ENCODE assay signal across 16 cellular contexts in genomic region chr20:50249447-50250388, GRCh38.
"Had no signal": no experiment of that assay in that cellular context is flagged by ENCODE, and none has a peak within 500 bp of the region (broad histone marks: within the 10 kb centered on the region; RNA-seq: fewer than 3 reads in every experiment).

No MANE protein-coding gene starts in this region.

- H3K4me3 ChIP-seq: adrenal gland, left lung, neural progenitor cell, upper lobe of left lung had no signal

- H3K9me3 ChIP-seq: adrenal gland, left lung, SK-N-SH, upper lobe of left lung had no signal

- FAIRE-seq: endometrium had no signal

- DNase-seq: activated CD4-positive, alpha-beta T cell treated with anti-CD3 and anti-CD28 coated beads for 36 hours; activated CD8-positive, alpha-beta memory T cell treated with anti-CD3 and anti-CD28 coated beads, Interleukin-2, amount 50 U/mL, for 48 hours; activated CD8-positive, alpha-beta T cell treated with anti-CD3 and anti-CD28 coated beads, Interleukin-2, amount 10 ng/mL, durations not matched to agents 7 days and 5 days; activated naive CD4-positive, alpha-beta T cell treated with Interleukin-2 at 50 U/mL for 16 hours; adrenal gland; cerebellar nuclear complex; left lung; SK-N-SH; stimulated activated CD4-positive, alpha-beta T cell treated with anti-CD3 and anti-CD28 coated beads, Interleukin-1b, Interleukin-23, amount 100 ng/mL, for 48 hours; stimulated activated naive B cell treated with anti-CD40 and anti-IgM and Interleukin-4, amounts not matched to agents 10 μg/mL and 1 μg/mL and 100 μg/mL, for 72 hours; T-helper 1 cell; upper lobe of left lung had no signal

- ATAC-seq: activated CD4-positive, alpha-beta T cell treated with anti-CD3 and anti-CD28 coated beads for 36 hours; activated CD8-positive, alpha-beta T cell treated with anti-CD3 and anti-CD28 coated beads, Interleukin-2, amount 10 ng/mL, durations not matched to agents 7 days and 5 days; esophagus mucosa; left lung; stimulated activated naive B cell treated with anti-CD40 and anti-IgM and Interleukin-4, amounts not matched to agents 10 μg/mL and 1 μg/mL and 100 μg/mL, for 72 hours had no signal

- H3K36me3 Mint-ChIP-seq: neural progenitor cell; stimulated activated naive B cell treated with anti-CD40 and anti-IgM and Interleukin-4, amounts not matched to agents 10 μg/mL and 1 μg/mL and 100 μg/mL, for 72 hours had no signal

- H3K27ac Mint-ChIP-seq: activated CD4-positive, alpha-beta T cell treated with anti-CD3 and anti-CD28 coated beads for 36 hours; activated CD8-positive, alpha-beta T cell treated with anti-CD3 and anti-CD28 coated beads, Interleukin-2, amount 10 ng/mL, durations not matched to agents 7 days and 5 days; neural progenitor cell; stimulated activated naive B cell treated with anti-CD40 and anti-IgM and Interleukin-4, amounts not matched to agents 10 μg/mL and 1 μg/mL and 100 μg/mL, for 72 hours had no signal

- H3K9ac ChIP-seq: neural progenitor cell, SK-N-SH had no signal

- H3K4me1 ChIP-seq: adrenal gland, neural progenitor cell had no signal

- H3K9me3 Mint-ChIP-seq: neural progenitor cell; stimulated activated naive B cell treated with anti-CD40 and anti-IgM and Interleukin-4, amounts not matched to agents 10 μg/mL and 1 μg/mL and 100 μg/mL, for 72 hours had no signal

- H3K4me1 Mint-ChIP-seq: activated CD4-positive, alpha-beta T cell treated with anti-CD3 and anti-CD28 coated beads for 36 hours; neural progenitor cell had no signal

- H2AFZ ChIP-seq: neural progenitor cell had no signal

- H3K27ac ChIP-seq: adrenal gland, left lung, neural progenitor cell, upper lobe of left lung, VCaP had no signal

- H3K4me3 Mint-ChIP-seq: activated CD4-positive, alpha-beta T cell treated with anti-CD3 and anti-CD28 coated beads for 36 hours; activated CD8-positive, alpha-beta T cell treated with anti-CD3 and anti-CD28 coated beads, Interleukin-2, amount 10 ng/mL, durations not matched to agents 7 days and 5 days; neural progenitor cell; stimulated activated naive B cell treated with anti-CD40 and anti-IgM and Interleukin-4, amounts not matched to agents 10 μg/mL and 1 μg/mL and 100 μg/mL, for 72 hours had no signal

- H3K4me2 ChIP-seq: neural progenitor cell, SK-N-SH had no signal

- H3K27me3 ChIP-seq: adrenal gland, left lung, neural progenitor cell, upper lobe of left lung had no signal

- H3K36me3 ChIP-seq: adrenal gland, left lung, neural progenitor cell, upper lobe of left lung had no signal
